Comparison of ENCODE assay signal across 1 cellular context in the genomic region with DNA sequence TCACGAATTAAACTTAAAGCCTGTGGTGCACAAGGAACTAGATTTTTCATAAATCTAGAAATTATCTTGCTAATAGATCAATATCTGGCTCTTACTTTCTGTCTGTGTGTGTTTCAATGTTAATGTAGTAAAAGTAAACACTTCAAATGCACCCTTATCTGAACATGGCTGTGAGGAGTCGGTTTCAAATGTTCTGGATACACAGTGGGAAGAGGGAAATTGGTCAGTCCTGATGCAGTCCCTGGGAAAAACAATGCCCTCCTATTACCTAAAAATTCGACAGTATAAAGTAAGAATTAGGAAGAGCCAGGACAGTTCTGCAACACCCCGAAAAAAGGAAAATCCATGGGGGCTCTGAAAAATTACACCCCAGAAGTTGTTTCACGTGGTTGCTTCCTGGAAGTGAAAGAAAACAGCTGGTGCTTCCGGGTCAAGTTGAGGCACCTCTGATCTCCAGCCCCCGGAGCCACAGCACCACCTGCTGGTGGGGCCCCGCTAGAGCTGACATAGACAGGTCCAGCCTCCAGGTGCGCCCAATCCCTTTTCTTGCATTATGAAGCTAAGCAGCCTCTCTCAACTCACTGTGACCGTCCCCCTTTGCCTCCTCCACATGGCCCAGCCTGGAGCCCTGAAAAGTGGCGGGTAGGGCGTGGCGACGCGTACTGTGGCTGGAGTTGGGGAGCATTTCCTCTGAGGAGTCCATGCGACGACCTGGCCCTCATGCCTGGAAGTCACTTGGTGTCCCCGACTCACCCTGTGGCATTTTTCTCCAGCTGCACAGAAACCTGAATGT.
A peak's percentile ranks its signal among the peaks of the same experiment; 100 is the strongest.
TF ChIP-seq lines count a peak whose summit lies in the region.

No MANE protein-coding gene starts in this region.

TF ChIP-seq in HepG2, 621 proteins besides CTCF, POLR2A, EP300 and RAD21 (continues in another document):
- no peak for TF ChIP-seq TEAD3 (CRISPR knock-in tag; optimal IDR thresholded peaks at IDR 0.05; ENCODE audit: borderline replicate concordance)
- TF ChIP-seq TEAD2 (CRISPR knock-in tag; IDR thresholded peaks at IDR 0.05): 0 out of 2 replicates have a peak, but pooled peaks have one; percentile 42
- TF ChIP-seq HOXA3 (CRISPR knock-in tag; IDR thresholded peaks at IDR 0.05): peak; percentile 23; the same call in 1 of the 2 replicates
- 0 out of 2 replicates have a peak, but pooled peaks have one; percentile 56 for TF ChIP-seq ZNF572 (CRISPR knock-in tag; IDR thresholded peaks at IDR 0.05)
- TF ChIP-seq, protein P1, sequence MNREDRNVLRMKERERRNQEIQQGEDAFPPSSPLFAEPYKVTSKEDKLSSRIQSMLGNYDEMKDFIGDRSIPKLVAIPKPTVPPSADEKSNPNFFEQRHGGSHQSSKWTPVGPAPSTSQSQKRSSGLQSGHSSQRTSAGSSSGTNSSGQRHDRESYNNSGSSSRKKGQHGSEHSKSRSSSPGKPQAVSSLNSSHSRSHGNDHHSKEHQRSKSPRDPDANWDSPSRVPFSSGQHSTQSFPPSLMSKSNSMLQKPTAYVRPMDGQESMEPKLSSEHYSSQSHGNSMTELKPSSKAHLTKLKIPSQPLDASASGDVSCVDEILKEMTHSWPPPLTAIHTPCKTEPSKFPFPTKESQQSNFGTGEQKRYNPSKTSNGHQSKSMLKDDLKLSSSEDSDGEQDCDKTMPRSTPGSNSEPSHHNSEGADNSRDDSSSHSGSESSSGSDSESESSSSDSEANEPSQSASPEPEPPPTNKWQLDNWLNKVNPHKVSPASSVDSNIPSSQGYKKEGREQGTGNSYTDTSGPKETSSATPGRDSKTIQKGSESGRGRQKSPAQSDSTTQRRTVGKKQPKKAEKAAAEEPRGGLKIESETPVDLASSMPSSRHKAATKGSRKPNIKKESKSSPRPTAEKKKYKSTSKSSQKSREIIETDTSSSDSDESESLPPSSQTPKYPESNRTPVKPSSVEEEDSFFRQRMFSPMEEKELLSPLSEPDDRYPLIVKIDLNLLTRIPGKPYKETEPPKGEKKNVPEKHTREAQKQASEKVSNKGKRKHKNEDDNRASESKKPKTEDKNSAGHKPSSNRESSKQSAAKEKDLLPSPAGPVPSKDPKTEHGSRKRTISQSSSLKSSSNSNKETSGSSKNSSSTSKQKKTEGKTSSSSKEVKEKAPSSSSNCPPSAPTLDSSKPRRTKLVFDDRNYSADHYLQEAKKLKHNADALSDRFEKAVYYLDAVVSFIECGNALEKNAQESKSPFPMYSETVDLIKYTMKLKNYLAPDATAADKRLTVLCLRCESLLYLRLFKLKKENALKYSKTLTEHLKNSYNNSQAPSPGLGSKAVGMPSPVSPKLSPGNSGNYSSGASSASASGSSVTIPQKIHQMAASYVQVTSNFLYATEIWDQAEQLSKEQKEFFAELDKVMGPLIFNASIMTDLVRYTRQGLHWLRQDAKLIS (CRISPR knock-in tag; IDR thresholded peaks at IDR 0.05): no peak
- TF ChIP-seq ZNF230 (CRISPR knock-in tag; IDR thresholded peaks at IDR 0.05): no peak
- TF ChIP-seq ZIK1 (CRISPR knock-in tag; IDR thresholded peaks at IDR 0.05; ENCODE audit: borderline replicate concordance, low read depth): no peak
- no peak for TF ChIP-seq ISX (CRISPR knock-in tag; conservative IDR thresholded peaks at IDR 0.05)
- TF ChIP-seq AGO2 (optimal IDR thresholded peaks at IDR 0.05; ENCODE audit: low read depth, low read length): no peak
- TF ChIP-seq, protein P2, sequence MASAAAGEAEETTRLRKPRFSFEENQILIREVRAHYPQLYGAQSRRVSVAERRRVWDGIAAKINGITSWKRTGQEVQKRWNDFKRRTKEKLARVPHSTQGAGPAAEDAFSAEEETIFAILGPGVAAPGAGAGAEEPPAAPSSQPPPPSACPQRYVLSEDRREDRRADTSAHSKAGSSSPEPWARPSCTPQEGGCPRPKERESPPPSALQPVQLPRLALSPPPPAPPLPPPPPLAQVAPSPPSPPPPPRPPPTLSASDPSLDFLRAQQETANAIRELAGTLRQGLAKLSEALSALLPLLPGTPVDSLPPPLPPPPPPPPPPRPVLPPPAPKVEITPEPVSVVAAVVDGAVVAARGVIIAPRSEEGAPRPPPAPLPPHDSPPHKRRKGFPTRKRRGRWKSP (CRISPR knock-in tag; IDR thresholded peaks at IDR 0.05): no peak
- no peak for TF ChIP-seq ZNF530 (CRISPR knock-in tag; IDR thresholded peaks at IDR 0.05; ENCODE audit: low read depth)
- TF ChIP-seq NFRKB (IDR thresholded peaks at IDR 0.05): no peak
- peak; percentile 79 for TF ChIP-seq GABPB1 (CRISPR knock-in tag; IDR thresholded peaks at IDR 0.05)
- TF ChIP-seq ZFY (CRISPR knock-in tag; IDR thresholded peaks at IDR 0.05): no peak
- TF ChIP-seq GABPA (IDR thresholded peaks at IDR 0.05; ENCODE audit: low read depth, low read length): peak; percentile 51
- peak; percentile 87 for TF ChIP-seq GABPA (CRISPR knock-in tag; IDR thresholded peaks at IDR 0.05; ENCODE audit: low read depth)
- no peak for TF ChIP-seq ZNF552 (CRISPR knock-in tag; IDR thresholded peaks at IDR 0.05; ENCODE audit: borderline replicate concordance)
- TF ChIP-seq MTF2 (CRISPR knock-in tag; IDR thresholded peaks at IDR 0.05; ENCODE audit: borderline replicate concordance): no peak
- no peak for TF ChIP-seq CBX5 (CRISPR knock-in tag; IDR thresholded peaks at IDR 0.05; ENCODE audit: borderline replicate concordance)
- TF ChIP-seq, protein P3, sequence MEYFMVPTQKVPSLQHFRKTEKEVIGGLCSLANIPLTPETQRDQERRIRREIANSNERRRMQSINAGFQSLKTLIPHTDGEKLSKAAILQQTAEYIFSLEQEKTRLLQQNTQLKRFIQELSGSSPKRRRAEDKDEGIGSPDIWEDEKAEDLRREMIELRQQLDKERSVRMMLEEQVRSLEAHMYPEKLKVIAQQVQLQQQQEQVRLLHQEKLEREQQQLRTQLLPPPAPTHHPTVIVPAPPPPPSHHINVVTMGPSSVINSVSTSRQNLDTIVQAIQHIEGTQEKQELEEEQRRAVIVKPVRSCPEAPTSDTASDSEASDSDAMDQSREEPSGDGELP (IDR thresholded peaks at IDR 0.05; ENCODE audit: borderline replicate concordance, low read depth): peak; percentile 60; the same call in 1 of the 2 replicates
- TF ChIP-seq ZSCAN20 (CRISPR knock-in tag; IDR thresholded peaks at IDR 0.05; ENCODE audit: borderline replicate concordance): 0 out of 2 replicates have a peak, but pooled peaks have one; percentile 47
- no peak for TF ChIP-seq JUN (CRISPR knock-in tag; IDR thresholded peaks at IDR 0.05)
- no peak for TF ChIP-seq RARA (CRISPR knock-in tag; IDR thresholded peaks at IDR 0.05)
- no peak for TF ChIP-seq ZNF333 (CRISPR knock-in tag; IDR thresholded peaks at IDR 0.05; ENCODE audit: borderline replicate concordance)
- TF ChIP-seq NFE2L2 (IDR thresholded peaks at IDR 0.05; ENCODE audit: low read length): no peak
- TF ChIP-seq PHF8 (CRISPR knock-in tag; IDR thresholded peaks at IDR 0.05): no peak
- no peak for TF ChIP-seq ETV5 (CRISPR knock-in tag; IDR thresholded peaks at IDR 0.05; ENCODE audit: borderline replicate concordance)
- TF ChIP-seq NR2C2 (CRISPR knock-in tag; IDR thresholded peaks at IDR 0.05; ENCODE audit: borderline replicate concordance): peak; percentile 96
- TF ChIP-seq, protein P4, sequence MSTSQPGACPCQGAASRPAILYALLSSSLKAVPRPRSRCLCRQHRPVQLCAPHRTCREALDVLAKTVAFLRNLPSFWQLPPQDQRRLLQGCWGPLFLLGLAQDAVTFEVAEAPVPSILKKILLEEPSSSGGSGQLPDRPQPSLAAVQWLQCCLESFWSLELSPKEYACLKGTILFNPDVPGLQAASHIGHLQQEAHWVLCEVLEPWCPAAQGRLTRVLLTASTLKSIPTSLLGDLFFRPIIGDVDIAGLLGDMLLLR (CRISPR knock-in tag; IDR thresholded peaks at IDR 0.05): no peak
- TF ChIP-seq, protein P5, sequence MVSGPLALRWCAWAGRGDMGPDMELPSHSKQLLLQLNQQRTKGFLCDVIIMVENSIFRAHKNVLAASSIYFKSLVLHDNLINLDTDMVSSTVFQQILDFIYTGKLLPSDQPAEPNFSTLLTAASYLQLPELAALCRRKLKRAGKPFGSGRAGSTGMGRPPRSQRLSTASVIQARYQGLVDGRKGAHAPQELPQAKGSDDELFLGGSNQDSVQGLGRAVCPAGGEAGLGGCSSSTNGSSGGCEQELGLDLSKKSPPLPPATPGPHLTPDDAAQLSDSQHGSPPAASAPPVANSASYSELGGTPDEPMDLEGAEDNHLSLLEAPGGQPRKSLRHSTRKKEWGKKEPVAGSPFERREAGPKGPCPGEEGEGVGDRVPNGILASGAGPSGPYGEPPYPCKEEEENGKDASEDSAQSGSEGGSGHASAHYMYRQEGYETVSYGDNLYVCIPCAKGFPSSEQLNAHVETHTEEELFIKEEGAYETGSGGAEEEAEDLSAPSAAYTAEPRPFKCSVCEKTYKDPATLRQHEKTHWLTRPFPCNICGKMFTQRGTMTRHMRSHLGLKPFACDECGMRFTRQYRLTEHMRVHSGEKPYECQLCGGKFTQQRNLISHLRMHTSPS (CRISPR knock-in tag; IDR thresholded peaks at IDR 0.05; ENCODE audit: low read depth): no peak
- TF ChIP-seq, protein P6, sequence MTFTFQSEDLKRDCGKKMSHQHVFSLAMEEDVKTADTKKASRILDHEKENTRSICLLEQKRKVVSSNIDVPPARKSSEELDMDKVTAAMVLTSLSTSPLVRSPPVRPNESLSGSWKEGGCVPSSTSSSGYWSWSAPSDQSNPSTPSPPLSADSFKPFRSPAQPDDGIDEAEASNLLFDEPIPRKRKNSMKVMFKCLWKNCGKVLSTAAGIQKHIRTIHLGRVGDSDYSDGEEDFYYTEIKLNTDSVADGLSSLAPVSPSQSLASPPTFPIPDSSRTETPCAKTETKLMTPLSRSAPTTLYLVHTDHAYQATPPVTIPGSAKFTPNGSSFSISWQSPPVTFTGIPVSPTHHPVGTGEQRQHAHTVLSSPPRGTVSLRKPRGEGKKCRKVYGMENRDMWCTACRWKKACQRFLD (CRISPR knock-in tag; IDR thresholded peaks at IDR 0.05; ENCODE audit: borderline replicate concordance): no peak
- no peak for TF ChIP-seq ZNF234 (CRISPR knock-in tag; conservative IDR thresholded peaks at IDR 0.05)
- TF ChIP-seq, protein P7, sequence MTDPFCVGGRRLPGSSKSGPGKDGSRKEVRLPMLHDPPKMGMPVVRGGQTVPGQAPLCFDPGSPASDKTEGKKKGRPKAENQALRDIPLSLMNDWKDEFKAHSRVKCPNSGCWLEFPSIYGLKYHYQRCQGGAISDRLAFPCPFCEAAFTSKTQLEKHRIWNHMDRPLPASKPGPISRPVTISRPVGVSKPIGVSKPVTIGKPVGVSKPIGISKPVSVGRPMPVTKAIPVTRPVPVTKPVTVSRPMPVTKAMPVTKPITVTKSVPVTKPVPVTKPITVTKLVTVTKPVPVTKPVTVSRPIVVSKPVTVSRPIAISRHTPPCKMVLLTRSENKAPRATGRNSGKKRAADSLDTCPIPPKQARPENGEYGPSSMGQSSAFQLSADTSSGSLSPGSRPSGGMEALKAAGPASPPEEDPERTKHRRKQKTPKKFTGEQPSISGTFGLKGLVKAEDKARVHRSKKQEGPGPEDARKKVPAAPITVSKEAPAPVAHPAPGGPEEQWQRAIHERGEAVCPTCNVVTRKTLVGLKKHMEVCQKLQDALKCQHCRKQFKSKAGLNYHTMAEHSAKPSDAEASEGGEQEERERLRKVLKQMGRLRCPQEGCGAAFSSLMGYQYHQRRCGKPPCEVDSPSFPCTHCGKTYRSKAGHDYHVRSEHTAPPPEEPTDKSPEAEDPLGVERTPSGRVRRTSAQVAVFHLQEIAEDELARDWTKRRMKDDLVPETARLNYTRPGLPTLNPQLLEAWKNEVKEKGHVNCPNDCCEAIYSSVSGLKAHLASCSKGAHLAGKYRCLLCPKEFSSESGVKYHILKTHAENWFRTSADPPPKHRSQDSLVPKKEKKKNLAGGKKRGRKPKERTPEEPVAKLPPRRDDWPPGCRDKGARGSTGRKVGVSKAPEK (CRISPR knock-in tag; IDR thresholded peaks at IDR 0.05; ENCODE audit: borderline replicate concordance): no peak
- peak; percentile 53; the same call in 1 of the 2 replicates for TF ChIP-seq NFKB2 (CRISPR knock-in tag; IDR thresholded peaks at IDR 0.05; ENCODE audit: borderline replicate concordance)
- no peak for TF ChIP-seq HDAC6 (IDR thresholded peaks at IDR 0.05; ENCODE audit: low read depth, low read length)
- TF ChIP-seq, protein P8, sequence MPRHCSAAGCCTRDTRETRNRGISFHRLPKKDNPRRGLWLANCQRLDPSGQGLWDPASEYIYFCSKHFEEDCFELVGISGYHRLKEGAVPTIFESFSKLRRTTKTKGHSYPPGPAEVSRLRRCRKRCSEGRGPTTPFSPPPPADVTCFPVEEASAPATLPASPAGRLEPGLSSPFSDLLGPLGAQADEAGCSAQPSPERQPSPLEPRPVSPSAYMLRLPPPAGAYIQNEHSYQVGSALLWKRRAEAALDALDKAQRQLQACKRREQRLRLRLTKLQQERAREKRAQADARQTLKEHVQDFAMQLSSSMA (CRISPR knock-in tag; IDR thresholded peaks at IDR 0.05): 0 out of 2 replicates have a peak, but pooled peaks have one; percentile 67
- no peak for TF ChIP-seq RNF2 (conservative IDR thresholded peaks at IDR 0.05; ENCODE audit: low read depth)
- TF ChIP-seq, protein P9, sequence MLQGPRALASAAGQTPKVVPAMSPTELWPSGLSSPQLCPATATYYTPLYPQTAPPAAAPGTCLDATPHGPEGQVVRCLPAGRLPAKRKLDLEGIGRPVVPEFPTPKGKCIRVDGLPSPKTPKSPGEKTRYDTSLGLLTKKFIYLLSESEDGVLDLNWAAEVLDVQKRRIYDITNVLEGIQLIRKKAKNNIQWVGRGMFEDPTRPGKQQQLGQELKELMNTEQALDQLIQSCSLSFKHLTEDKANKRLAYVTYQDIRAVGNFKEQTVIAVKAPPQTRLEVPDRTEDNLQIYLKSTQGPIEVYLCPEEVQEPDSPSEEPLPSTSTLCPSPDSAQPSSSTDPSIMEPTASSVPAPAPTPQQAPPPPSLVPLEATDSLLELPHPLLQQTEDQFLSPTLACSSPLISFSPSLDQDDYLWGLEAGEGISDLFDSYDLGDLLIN (CRISPR knock-in tag; IDR thresholded peaks at IDR 0.05; ENCODE audit: borderline replicate concordance): no peak
- TF ChIP-seq, protein P10, sequence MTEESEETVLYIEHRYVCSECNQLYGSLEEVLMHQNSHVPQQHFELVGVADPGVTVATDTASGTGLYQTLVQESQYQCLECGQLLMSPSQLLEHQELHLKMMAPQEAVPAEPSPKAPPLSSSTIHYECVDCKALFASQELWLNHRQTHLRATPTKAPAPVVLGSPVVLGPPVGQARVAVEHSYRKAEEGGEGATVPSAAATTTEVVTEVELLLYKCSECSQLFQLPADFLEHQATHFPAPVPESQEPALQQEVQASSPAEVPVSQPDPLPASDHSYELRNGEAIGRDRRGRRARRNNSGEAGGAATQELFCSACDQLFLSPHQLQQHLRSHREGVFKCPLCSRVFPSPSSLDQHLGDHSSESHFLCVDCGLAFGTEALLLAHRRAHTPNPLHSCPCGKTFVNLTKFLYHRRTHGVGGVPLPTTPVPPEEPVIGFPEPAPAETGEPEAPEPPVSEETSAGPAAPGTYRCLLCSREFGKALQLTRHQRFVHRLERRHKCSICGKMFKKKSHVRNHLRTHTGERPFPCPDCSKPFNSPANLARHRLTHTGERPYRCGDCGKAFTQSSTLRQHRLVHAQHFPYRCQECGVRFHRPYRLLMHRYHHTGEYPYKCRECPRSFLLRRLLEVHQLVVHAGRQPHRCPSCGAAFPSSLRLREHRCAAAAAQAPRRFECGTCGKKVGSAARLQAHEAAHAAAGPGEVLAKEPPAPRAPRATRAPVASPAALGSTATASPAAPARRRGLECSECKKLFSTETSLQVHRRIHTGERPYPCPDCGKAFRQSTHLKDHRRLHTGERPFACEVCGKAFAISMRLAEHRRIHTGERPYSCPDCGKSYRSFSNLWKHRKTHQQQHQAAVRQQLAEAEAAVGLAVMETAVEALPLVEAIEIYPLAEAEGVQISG (CRISPR knock-in tag; IDR thresholded peaks at IDR 0.05): peak; percentile 66
- TF ChIP-seq ZNF768 (CRISPR knock-in tag; IDR thresholded peaks at IDR 0.05): peak; percentile 39; the same call in 1 of the 2 replicates
